11 cellular contexts compared by ENCODE assay signal in the genomic region with DNA sequence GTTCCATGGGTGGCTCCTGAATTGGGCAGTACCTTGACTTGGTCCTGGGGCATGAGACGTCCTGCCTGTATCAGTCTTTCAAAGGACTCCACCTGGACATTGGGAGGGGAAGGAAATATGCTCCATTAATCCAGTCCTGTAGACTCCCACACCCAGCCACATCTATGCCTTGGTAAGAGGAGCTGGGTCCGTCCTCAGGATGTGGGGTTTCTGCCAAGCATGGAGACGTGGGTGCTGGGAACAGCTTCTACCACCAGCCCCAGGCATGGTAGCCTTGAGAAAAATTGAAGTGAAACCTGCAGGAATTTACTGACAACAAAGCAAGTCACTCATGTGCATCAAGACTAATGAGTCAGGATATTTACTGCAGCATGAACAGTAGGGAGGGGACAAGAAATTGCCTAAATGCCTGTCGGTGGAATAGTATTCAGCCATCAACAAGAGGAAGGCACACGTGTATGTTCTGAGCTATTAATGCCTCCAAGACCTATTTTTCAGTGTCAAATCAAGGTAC. TPM values are rescaled to one million over a fixed set of nuclear protein-coding genes. Genes with fewer than 3 reads are reported as not detected.
DNase-seq lines count a peak whose midpoint lies in the region; ATAC-seq, FAIRE-seq and TF ChIP-seq lines count a peak whose summit lies in the region.
"Had no signal": no experiment of that assay in that cellular context is flagged by ENCODE, and none has a peak within 500 bp of the region (broad histone marks: within the 10 kb centered on the region; RNA-seq: fewer than 3 reads in every experiment).

No MANE protein-coding gene starts in this region.

- H3T11ph ChIP-seq in H9 (ENCODE audit: low read length), result no peak overlapping the region

- no peak overlapping the region for H3K56ac ChIP-seq in H9 (ENCODE audit: insufficient read length, low read depth, low read length)

- no peak for FAIRE-seq in K562 (lab: Jason Lieb, UNC)

- peak; percentile 45 for DNase-seq in ELR (ENCODE audit: low read depth)
- DNase-seq in NB4 (ENCODE audit: low read depth), result peak; percentile 70
- DNase-seq in K562 (ENCODE audit: extremely low read depth in 1 of 4, low spot score in 3 of 4), result no peak
- DNase-seq in stimulated activated CD4-positive, alpha-beta T cell treated with anti-CD3 and anti-CD28 coated beads, Interleukin-4, amount 100 ng/mL, for 4 hours, result no peak
- DNase-seq in H9, result no peak
- DNase-seq in NCI-H510A treated with DMSO at 0.1 percent for 48 hours (lab: John Stamatoyannopoulos, UW), result no peak
- DNase-seq: cortex of kidney, left cardiac atrium, NCI-H1694 treated with DMSO at 0.1 percent for 48 hours had no signal

- no peak for TF ChIP-seq EP300 in K562 (IDR thresholded peaks at IDR 0.05; ENCODE audit: low read length)

- H3K27ac Mint-ChIP-seq in H9, result no peak overlapping the region; a peak in 1 of 7 replicates

- no peaks in the 10 kb centered on the region for H3K79me2 ChIP-seq in K562 (ENCODE audit: control insufficient read depth, insufficient read depth, low read length)
- H3K79me2 ChIP-seq in H9 (ENCODE audit: insufficient read depth, low read length), result 0 out of 2 replicates have a peak, but pooled peaks cover 3% of the 10 kb centered on the region

- no peak overlapping the region for H2AK5ac ChIP-seq in H9 (ENCODE audit: insufficient read length, low read length)

- intact Hi-C loops in K562 (cut with micrococcal nuclease), result no loop called here

- H4K5ac ChIP-seq in H9 (ENCODE audit: insufficient read length, low read depth, low read length), result no peak overlapping the region

- no peaks in the 10 kb centered on the region for H3K9me3 ChIP-seq in K562 (replicated peaks; ENCODE audit: control insufficient read depth, insufficient read depth, low read depth, low read length)
- H3K9me3 ChIP-seq in neutrophil, result no peaks in the 10 kb centered on the region
- no peaks in the 10 kb centered on the region for H3K9me3 ChIP-seq in H9 (ENCODE audit: control insufficient read depth, low read depth, low read length)

- peaks cover 51 to 59% (median 52%) of the 10 kb centered on the region in 3 experiments for H3K36me3 Mint-ChIP-seq in H9 (ENCODE audit: insufficient read depth in 1 of 3, low read depth in 3 of 3)

- H3K4me1 ChIP-seq in K562 (replicated peaks in 1 of 2; ENCODE audit: control insufficient read depth in 2 of 2, insufficient read depth in 2 of 2, low read length in 2 of 2) (peaks cover 0 to 3% of the 10 kb centered on the region in 2 experiments; a peak in 1 of 5 replicates), neutrophil (ENCODE audit: control insufficient read depth in 1 of 2, insufficient read depth in 1 of 2, low read depth in 1 of 2, low read length in 1 of 2) (peaks cover 67 to 68% of the 10 kb centered on the region in 2 experiments), H9 (ENCODE audit: insufficient read depth, low read length) (peaks cover 5% of the 10 kb centered on the region; the same call in 1 of the 2 replicates)

- in situ Hi-C loops in K562 (cut with MboI), result no loop called here

- H2BK20ac ChIP-seq in H9 (ENCODE audit: low read depth, low read length, poor library complexity, severe bottlenecking), result no peak overlapping the region

- no peak overlapping the region for H4K8ac ChIP-seq in H9 (replicated peaks; ENCODE audit: insufficient read length, low read depth, low read length)

- TF ChIP-seq CTCF in NB4 (IDR thresholded peaks at IDR 0.05; ENCODE audit: low read depth, low read length) (no peak), K562 (IDR thresholded peaks at IDR 0.05 in 2 of 3, conservative IDR thresholded peaks at IDR 0.05 in 1 of 3; ENCODE audit: insufficient read depth in 2 of 3, low read depth in 1 of 3, low read length in 3 of 3) (no peak), neutrophil (IDR thresholded peaks at IDR 0.05) (no peak), H9 (conservative IDR thresholded peaks at IDR 0.05) (no peak)

- BruUV-seq in K562 (replicated peaks; lab: Mats Ljungman, UMichigan), result no TSS peak

- H3K9me3 Mint-ChIP-seq in H9, result no peaks in the 10 kb centered on the region

- H3K9me1 ChIP-seq in K562 (ENCODE audit: control insufficient read depth, insufficient read depth, low read length), result no peaks in the 10 kb centered on the region

- H3K14ac ChIP-seq in H9 (ENCODE audit: insufficient read depth, low read length), result no peak overlapping the region

- H3K4me3 Mint-ChIP-seq in H9, result no peak overlapping the region

- H3K27me3 Mint-ChIP-seq in H9 (ENCODE audit: low read depth), result no peaks in the 10 kb centered on the region

- H4K20me1 ChIP-seq in K562 (replicated peaks; ENCODE audit: control insufficient read depth, insufficient read depth, low read length), result no peaks in the 10 kb centered on the region
- H4K20me1 ChIP-seq in H9 (ENCODE audit: control insufficient read depth, insufficient read depth, insufficient read length), result no peaks in the 10 kb centered on the region

- peaks cover 3 to 4% of the 10 kb centered on the region in 2 experiments for H3K4me1 Mint-ChIP-seq in H9

- H2BK15ac ChIP-seq in H9 (ENCODE audit: low read depth, low read length), result no peak overlapping the region

- H3K4me3 ChIP-seq in NB4 (ENCODE audit: low read depth, low read length) (peak overlapping the region; percentile 27), K562 (no peak overlapping the region), neutrophil (ENCODE audit: low read depth in 1 of 2, low read length in 1 of 2) (peak overlapping the region; percentile 29 to 51)

- H3K27me3 ChIP-seq in K562 (ENCODE audit: control insufficient read depth in 2 of 2, insufficient read depth in 2 of 2, low read length in 2 of 2) (no peaks in the 10 kb centered on the region), neutrophil (no peaks in the 10 kb centered on the region), H9 (ENCODE audit: insufficient read depth, low read length) (no peaks in the 10 kb centered on the region)

- H4K91ac ChIP-seq in H9 (ENCODE audit: insufficient read length, low read depth, low read length), result no peak overlapping the region

- no peak overlapping the region for H3K4ac ChIP-seq in H9 (ENCODE audit: low read depth, low read length)

- no peak overlapping the region for H2BK12ac ChIP-seq in H9 (ENCODE audit: insufficient read length, low read depth, low read length)

- H3K79me1 ChIP-seq in H9 (ENCODE audit: insufficient read depth, low read depth, low read length, poor library complexity, severe bottlenecking), result no peaks in the 10 kb centered on the region

- no peak overlapping the region for H2BK5ac ChIP-seq in H9 (ENCODE audit: insufficient read length, low read length)

- WGBS in K562 (ENCODE audit: insufficient coverage, low coverage, missing lambda C conversion rate), result 63% methylated on average over 5 of the region's 5 CpGs
- no CpG with 5 or more reads among the region's 5 CpGs for WGBS in H9 (ENCODE audit: extremely low coverage, insufficient read length, low lambda C conversion rate)

- POLR2A ChIA-PET in K562 (lab: Yijun Ruan, JAX), result interaction anchor here (0.7 to 2.3 kb wide), 3 partner anchors 10 to 28 kb away, joined by 3 to 9 read pairs (median 6); no protein-coding TSS in a partner anchor

- H3K23ac ChIP-seq in H9 (ENCODE audit: insufficient read length, low read depth, low read length), result no peak overlapping the region

- H3K9ac ChIP-seq in K562 (ENCODE audit: insufficient read depth in 1 of 2, low read depth in 2 of 2, low read length in 2 of 2), result no peak overlapping the region
- H3K9ac ChIP-seq in H9 (ENCODE audit: extremely low read depth, insufficient read length, low read length), result no peak overlapping the region

- no peak overlapping the region for H3K18ac ChIP-seq in H9 (ENCODE audit: insufficient read length, low read depth, low read length)

- no peak for TF ChIP-seq RAD21 in K562 (CRISPR knock-in tag; conservative IDR thresholded peaks at IDR 0.05 in 1 of 2, IDR thresholded peaks at IDR 0.05 in 1 of 2)

- H2BK120ac ChIP-seq in H9 (ENCODE audit: low read depth, low read length, poor library complexity, severe bottlenecking), result no peak overlapping the region

- no peak for ATAC-seq in K562
- ATAC-seq in HG03139 (IDR thresholded peaks at IDR 0.05; ENCODE audit: unreplicated experiment), result no peak

- H2AFZ ChIP-seq in K562 (ENCODE audit: low read depth, low read length) (no peak overlapping the region), H9 (ENCODE audit: low read length) (no peak overlapping the region)

- TF ChIP-seq POLR2A in NB4 (IDR thresholded peaks at IDR 0.05; ENCODE audit: extremely low read depth, insufficient read length) (no peak), K562 (conservative IDR thresholded peaks at IDR 0.05) (no peak)

- CTCF ChIA-PET in K562 (lab: Yijun Ruan, JAX; ENCODE audit: low intra/inter-chr PET ratio), result no interaction called here

- peaks cover 13% of the 10 kb centered on the region; the same call in 2 of the 3 replicates for H3K36me3 ChIP-seq in K562 (ENCODE audit: control insufficient read depth, insufficient read depth, low read length)
- peaks cover 94% of the 10 kb centered on the region for H3K36me3 ChIP-seq in neutrophil

- peaks cover 4% of the 10 kb centered on the region for H3K23me2 ChIP-seq in H9 (ENCODE audit: insufficient read length, low read depth, low read length, poor library complexity, severe bottlenecking)

- no peak overlapping the region for H3K4me2 ChIP-seq in K562 (ENCODE audit: insufficient read depth, low read length)
- H3K4me2 ChIP-seq in H9 (ENCODE audit: insufficient read depth, insufficient read length, low read length), result no peak overlapping the region

- H3K27ac ChIP-seq in K562 (ENCODE audit: extremely low read depth, low read depth, low read length) (no peak overlapping the region), neutrophil (peak overlapping the region; percentile 98), H9 (ENCODE audit: insufficient read length, low read depth, low read length) (no peak overlapping the region)

RNA-seq across cellular contexts. Expression of gene AKNA, which starts 23.2 kb away (rescaled TPM):
- 30.2 and 45.5 TPM in 2 replicates for total RNA-seq in K562 (2011; cell fraction: chromatin; rRNA removed; ENCODE audit: low replicate concordance)
- 25.4 and 26.7 TPM in 2 replicates for total RNA-seq in K562 (2011; cell fraction: nucleolus; rRNA removed)
- 26.6 and 27.0 TPM in 2 replicates for total RNA-seq in K562 (2011; cell fraction: nucleoplasm; rRNA removed)
- 5.3 and 8.1 TPM in 2 replicates for total RNA-seq in K562 (2014; rRNA removed)
- 3.7 and 3.9 TPM in 2 replicates for total RNA-seq in K562 (2014; rRNA removed; fragmentation: Illumina TruSeq; extraction: Trizol)
- 2.6 and 2.7 TPM in 2 replicates for total RNA-seq in K562 (2015; rRNA removed; fragmentation: Illumina TruSeq; extraction: Trizol)
- total RNA-seq in K562 (2021), result 16.9 and 20.5 TPM in 2 replicates
- 1.4 and 3.4 TPM in 2 replicates for polyA plus RNA-seq in K562 (2011; rRNA removed)
- polyA plus RNA-seq in K562 (2011; cell fraction: cytosol; rRNA removed), result 2.0 and 2.3 TPM in 2 replicates
- 8.0 and 8.2 TPM in 2 replicates for polyA plus RNA-seq in K562 (2011; cell fraction: nucleus; rRNA removed)
- 5.2 and 92.5 TPM in 2 replicates for polyA plus RNA-seq in K562 (2012)
- 11.1 and 14.0 TPM in 2 replicates for polyA plus RNA-seq in K562 (2014; fragmentation: Illumina TruSeq; extraction: Trizol)
- under 1 TPM; 0.29 to 0.37 TPM for polyA plus RNA-seq in K562 (2014; fragmentation: Nextera tagmentation; extraction: Ambion mirVana)
- polyA plus RNA-seq in K562 (2014; rRNA removed), result 6.5 and 6.7 TPM in 2 replicates
- polyA minus RNA-seq in K562 (2011; rRNA and poly(A)+ RNA removed), result 3.1 and 3.8 TPM in 2 replicates
- polyA minus RNA-seq in K562 (2011; cell fraction: cytosol; rRNA and poly(A)+ RNA removed), result 1.9 and 4.6 TPM in 2 replicates
- 6.1 and 8.6 TPM in 2 replicates for polyA minus RNA-seq in K562 (2011; cell fraction: nucleus; rRNA and poly(A)+ RNA removed)
- total RNA-seq in H9 (2021), result 19.7 and 20.8 TPM in 2 replicates

RNA-seq across cellular contexts. Expression of gene ORM2, which starts 34.9 kb away (rescaled TPM):
- total RNA-seq in K562 (2011; cell fraction: chromatin; rRNA removed; ENCODE audit: low replicate concordance), result not detected in 2 replicates
- not detected in 2 replicates for total RNA-seq in K562 (2011; cell fraction: nucleolus; rRNA removed)
- not detected in 2 replicates for total RNA-seq in K562 (2011; cell fraction: nucleoplasm; rRNA removed)
- total RNA-seq in K562 (2014; rRNA removed), result not detected in 2 replicates
- total RNA-seq in K562 (2014; rRNA removed; fragmentation: Illumina TruSeq; extraction: Trizol), result not detected in 2 replicates
- total RNA-seq in K562 (2015; rRNA removed; fragmentation: Illumina TruSeq; extraction: Trizol), result not detected in 2 replicates
- total RNA-seq in K562 (2021), result 0.98 and 1.5 TPM in 2 replicates
- polyA plus RNA-seq in K562 (2011; rRNA removed), result not detected in 2 replicates
- polyA plus RNA-seq in K562 (2011; cell fraction: cytosol; rRNA removed), result not detected in 2 replicates
- polyA plus RNA-seq in K562 (2011; cell fraction: nucleus; rRNA removed), result not detected in 2 replicates
- not detected in 2 replicates for polyA plus RNA-seq in K562 (2012)
- polyA plus RNA-seq in K562 (2014; fragmentation: Illumina TruSeq; extraction: Trizol), result not detected in 2 replicates
- polyA plus RNA-seq in K562 (2014; fragmentation: Nextera tagmentation; extraction: Ambion mirVana), result not detected
- not detected in 2 replicates for polyA plus RNA-seq in K562 (2014; rRNA removed)
- not detected in 2 replicates for polyA minus RNA-seq in K562 (2011; rRNA and poly(A)+ RNA removed)
- 2.5 TPM in 1 of 2 replicates, not detected in the other for polyA minus RNA-seq in K562 (2011; cell fraction: cytosol; rRNA and poly(A)+ RNA removed)
- not detected in 2 replicates for polyA minus RNA-seq in K562 (2011; cell fraction: nucleus; rRNA and poly(A)+ RNA removed)
- total RNA-seq in H9 (2021), result 1.2 and 1.4 TPM in 2 replicates

RNA-seq across cellular contexts. Expression of gene ORM1, which starts 41.7 kb away (rescaled TPM):
- total RNA-seq in K562 (2011; cell fraction: chromatin; rRNA removed; ENCODE audit: low replicate concordance), result not detected in 2 replicates
- total RNA-seq in K562 (2011; cell fraction: nucleolus; rRNA removed), result not detected in 2 replicates
- not detected in 2 replicates for total RNA-seq in K562 (2011; cell fraction: nucleoplasm; rRNA removed)
- total RNA-seq in K562 (2014; rRNA removed) (not detected in 2 replicates), K562 (2014; rRNA removed; fragmentation: Illumina TruSeq; extraction: Trizol) (not detected in 2 replicates), K562 (2015; rRNA removed; fragmentation: Illumina TruSeq; extraction: Trizol) (not detected in 2 replicates), K562 (2021) (2.9 and 3.4 TPM in 2 replicates), H9 (2021) (4.0 and 4.4 TPM in 2 replicates)
- polyA plus RNA-seq in K562 (2011; rRNA removed) (not detected in 2 replicates), K562 (2014; fragmentation: Illumina TruSeq; extraction: Trizol) (not detected in 2 replicates), K562 (2014; fragmentation: Nextera tagmentation; extraction: Ambion mirVana) (not detected), K562 (2014; rRNA removed) (not detected in 2 replicates)
- polyA plus RNA-seq in K562 (2011; cell fraction: cytosol; rRNA removed), result not detected in 2 replicates
- not detected in 2 replicates for polyA plus RNA-seq in K562 (2011; cell fraction: nucleus; rRNA removed)
- polyA plus RNA-seq in K562 (2012), result not detected in 2 replicates
- not detected in 2 replicates for polyA minus RNA-seq in K562 (2011; rRNA and poly(A)+ RNA removed)
- not detected in 2 replicates for polyA minus RNA-seq in K562 (2011; cell fraction: cytosol; rRNA and poly(A)+ RNA removed)
- not detected in 2 replicates for polyA minus RNA-seq in K562 (2011; cell fraction: nucleus; rRNA and poly(A)+ RNA removed)

Comparison
In these comparisons a context has a peak if more than half of its experiments do, and no peak if none do; other contexts are left out.
1. DNase-seq: peak in ELR (single experiment) and NB4 (single experiment); none in K562 (0 of 4), stimulated activated CD4-positive, alpha-beta T cell treated with anti-CD3 and anti-CD28 coated beads, Interleukin-4, amount 100 ng/mL, for 4 hours (0 of 2), H9 (single experiment) and NCI-H510A treated with DMSO at 0.1 percent for 48 hours (single experiment).